In the genomic region with DNA sequence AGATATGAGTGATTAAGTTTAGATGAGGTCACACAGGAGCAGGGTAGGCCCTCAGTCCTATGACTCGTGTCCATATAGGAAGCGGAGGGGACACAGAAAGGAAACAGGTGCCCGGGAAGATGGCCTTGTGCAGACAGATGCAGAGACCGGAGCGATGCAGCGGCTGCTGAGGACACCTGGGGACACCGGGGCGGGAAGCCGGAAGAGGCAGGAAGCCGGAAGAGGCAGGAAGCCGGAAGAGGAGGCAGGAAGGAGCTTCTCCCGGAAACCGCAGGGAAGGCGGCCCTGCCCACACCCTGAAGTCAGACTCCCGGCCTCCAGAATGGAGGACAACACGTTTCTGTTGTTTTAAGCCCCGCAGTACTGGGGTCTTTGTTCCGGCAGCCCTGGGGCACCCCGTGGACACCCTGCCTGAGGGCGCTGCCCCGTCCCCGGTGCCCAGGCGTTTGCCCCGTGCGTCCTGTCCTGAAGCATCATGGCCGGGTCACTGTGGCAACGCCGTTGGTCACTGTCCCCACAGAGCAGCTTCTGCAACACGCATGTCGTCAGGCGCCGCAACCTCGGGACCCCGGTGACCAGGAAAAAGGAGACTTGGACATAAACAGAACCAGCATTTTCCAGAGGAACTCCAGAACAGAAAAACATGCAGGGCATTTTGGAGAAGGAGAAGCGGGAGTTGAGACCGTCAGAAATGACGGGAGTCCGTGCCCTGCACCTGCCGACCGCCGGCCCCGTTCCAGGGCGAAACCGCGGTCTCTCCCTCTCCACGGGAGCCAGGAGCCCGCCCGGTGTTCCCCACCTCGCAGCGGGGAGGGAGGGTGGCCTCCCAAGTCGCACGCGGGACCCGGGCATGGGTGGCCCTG, we compare ENCODE assay signal across 8 cellular contexts.
DNase-seq lines count a peak whose midpoint lies in the region; ATAC-seq and TF ChIP-seq lines count a peak whose summit lies in the region.

No MANE protein-coding gene starts in this region.

- no peaks in the 10 kb centered on the region for H3K79me1 ChIP-seq in neuronal stem cell (ENCODE audit: low read depth, low read length)

- H3K9me3 ChIP-seq in neuronal stem cell (replicated peaks in 1 of 2; ENCODE audit: control insufficient read depth in 2 of 2, insufficient read depth in 1 of 2, low read depth in 1 of 2, low read length in 2 of 2) = no peaks in the 10 kb centered on the region

- peak overlapping the region; percentile 43 for H2BK15ac ChIP-seq in neuronal stem cell (ENCODE audit: low read length)

- no peak overlapping the region for H3K4me3 ChIP-seq in neuronal stem cell (ENCODE audit: low read length in 2 of 2)

- H4K91ac ChIP-seq in neuronal stem cell (ENCODE audit: low read depth, low read length, poor library complexity) = no peak overlapping the region

- peaks cover 20% of the 10 kb centered on the region for H3K4me1 Mint-ChIP-seq in activated naive CD8-positive, alpha-beta T cell (ENCODE audit: low read depth)
- H3K4me1 Mint-ChIP-seq in glutamatergic neuron (ENCODE audit: low read depth, unreplicated experiment) = no peaks in the 10 kb centered on the region

- no peak overlapping the region for H2BK120ac ChIP-seq in neuronal stem cell (ENCODE audit: low read depth, low read length)

- H3K27ac Mint-ChIP-seq in activated naive CD8-positive, alpha-beta T cell = peak overlapping the region; percentile 90
- H3K27ac Mint-ChIP-seq in glutamatergic neuron (ENCODE audit: unreplicated experiment) = no peak overlapping the region

- H3K9ac ChIP-seq in neuronal stem cell (ENCODE audit: low read depth, low read length, poor library complexity) = no peak overlapping the region

- H3K27ac ChIP-seq in neuronal stem cell (replicated peaks; ENCODE audit: low read length) = no peak overlapping the region

- peak overlapping the region; percentile 62 for H3K4me2 ChIP-seq in neuronal stem cell (ENCODE audit: insufficient read depth, low read length, poor library complexity, severe bottlenecking)

- H3K27me3 ChIP-seq in neuronal stem cell (ENCODE audit: control insufficient read depth in 3 of 3, insufficient read depth in 3 of 3, low read depth in 1 of 3, low read length in 3 of 3) = peaks cover 2 to 75% (median 22%) of the 10 kb centered on the region in 3 experiments

- no peaks in the 10 kb centered on the region for H3K36me3 ChIP-seq in neuronal stem cell (replicated peaks in 1 of 2; ENCODE audit: control insufficient read depth in 2 of 2, insufficient read depth in 2 of 2, low read length in 2 of 2)

- no CpG with 5 or more reads among the region's 54 CpGs for WGBS in neuronal stem cell (ENCODE audit: extremely low coverage in 2 of 2, insufficient read length in 2 of 2, insufficient replicate concordance in 1 of 2), 2 donors

- peak overlapping the region; percentile 85 for H2AFZ ChIP-seq in neuronal stem cell (ENCODE audit: low read length)

- H3K4ac ChIP-seq in neuronal stem cell (ENCODE audit: low read length) = no peak overlapping the region

- peak overlapping the region; percentile 96 for H3K4me3 Mint-ChIP-seq in activated naive CD8-positive, alpha-beta T cell
- H3K4me3 Mint-ChIP-seq in glutamatergic neuron (ENCODE audit: unreplicated experiment) = no peak overlapping the region

- H3K18ac ChIP-seq in neuronal stem cell (ENCODE audit: low read length) = peak overlapping the region; percentile 87

- H3K23ac ChIP-seq in neuronal stem cell (ENCODE audit: low read depth, low read length, poor library complexity) = no peak overlapping the region

- no peaks in the 10 kb centered on the region for H3K36me3 Mint-ChIP-seq in activated naive CD8-positive, alpha-beta T cell
- H3K36me3 Mint-ChIP-seq in glutamatergic neuron (ENCODE audit: unreplicated experiment) = peaks cover 2% of the 10 kb centered on the region

- no peak overlapping the region for H2BK5ac ChIP-seq in neuronal stem cell (ENCODE audit: low read length)

- H3K14ac ChIP-seq in neuronal stem cell (ENCODE audit: low read length) = peak overlapping the region; percentile 89

- DNase-seq in COR-L47 (lab: John Stamatoyannopoulos, UW) = peak; percentile 65
- DNase-seq in NCI-H524 (lab: John Stamatoyannopoulos, UW) = peak; percentile 33 to 71
- no peak for DNase-seq in neuronal stem cell (ENCODE audit: low spot score)
- DNase-seq in C1 segment of cervical spinal cord (lab: John Stamatoyannopoulos, UW) = no peak
- no peak for DNase-seq in glutamatergic neuron

- H2BK12ac ChIP-seq in neuronal stem cell (ENCODE audit: low read length) = no peak overlapping the region

- no peaks in the 10 kb centered on the region for H3K4me1 ChIP-seq in neuronal stem cell (ENCODE audit: control insufficient read depth in 2 of 2, insufficient read depth in 1 of 2, low read depth in 1 of 2, low read length in 2 of 2)

- H3K27me3 Mint-ChIP-seq in activated naive CD8-positive, alpha-beta T cell = peaks cover 6% of the 10 kb centered on the region
- peaks cover 3% of the 10 kb centered on the region for H3K27me3 Mint-ChIP-seq in glutamatergic neuron (ENCODE audit: unreplicated experiment)

- no peaks in the 10 kb centered on the region for H3K9me3 Mint-ChIP-seq in activated naive CD8-positive, alpha-beta T cell (ENCODE audit: low read depth)
- H3K9me3 Mint-ChIP-seq in glutamatergic neuron (ENCODE audit: unreplicated experiment) = peaks cover 25% of the 10 kb centered on the region

- ATAC-seq in HG02623 (IDR thresholded peaks at IDR 0.05; ENCODE audit: unreplicated experiment) = no peak
- no peak for ATAC-seq in GM19452 (IDR thresholded peaks at IDR 0.05; ENCODE audit: unreplicated experiment)

- H4K8ac ChIP-seq in neuronal stem cell (ENCODE audit: low read depth, low read length) = no peak overlapping the region

- no peak for TF ChIP-seq CTCF in glutamatergic neuron (IDR thresholded peaks at IDR 0.05; ENCODE audit: partially characterized antibody, unreplicated experiment)

- H2AK5ac ChIP-seq in neuronal stem cell (ENCODE audit: low read depth, low read length) = peak overlapping the region; percentile 63

Comparison
In these comparisons a context has a peak if more than half of its experiments do, and no peak if none do; other contexts are left out.
1. DNase-seq: peak in COR-L47 (single experiment) and NCI-H524 (2 of 2); none in neuronal stem cell (single experiment), C1 segment of cervical spinal cord (0 of 14) and glutamatergic neuron (single experiment).